Comparison of ENCODE assay signal across 8 cellular contexts in the genomic region with DNA sequence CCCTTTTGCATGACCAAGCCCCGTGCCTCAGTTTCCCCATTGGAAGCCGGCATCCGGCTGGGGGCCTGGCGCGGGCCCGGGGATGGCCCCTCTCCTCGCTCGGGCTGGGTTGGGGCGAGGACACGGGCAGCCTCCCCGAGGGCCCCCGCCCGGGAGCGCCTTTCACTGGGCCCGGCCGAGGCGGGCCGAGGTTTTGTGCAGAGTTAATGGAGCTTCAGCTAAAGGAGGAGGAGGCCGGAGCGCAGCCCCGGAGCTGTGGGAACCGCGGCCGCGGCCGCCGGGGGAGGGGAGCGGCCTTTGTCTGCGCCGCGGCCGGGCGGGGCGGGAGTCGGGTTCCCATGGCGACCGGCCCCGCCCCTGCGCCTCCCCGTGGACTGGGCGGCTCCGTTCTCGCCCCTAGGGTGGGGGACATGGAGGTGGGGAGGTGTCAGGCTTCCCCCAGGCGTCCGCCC. TPM values are rescaled to one million over a fixed set of nuclear protein-coding genes. Genes with fewer than 3 reads are reported as not detected.
A peak's percentile ranks its signal among the peaks of the same experiment; 100 is the strongest.
DNase-seq lines count a peak whose midpoint lies in the region; ATAC-seq, FAIRE-seq and TF ChIP-seq lines count a peak whose summit lies in the region.

No MANE protein-coding gene starts in this region.

- H3K4me3 ChIP-seq in A673 (ENCODE audit: low read depth, low read length, poor library complexity, severe bottlenecking) (peak overlapping the region; percentile 56), fibroblast of mammary gland (ENCODE audit: control insufficient read depth, low read depth, low read length) (peak overlapping the region; percentile 3), osteoblast (ENCODE audit: insufficient read depth, low read length) (peak overlapping the region; percentile 69)

- CTCF ChIA-PET in A673 (lab: Charles Lee): interaction anchor here (0.6 to 1.2 kb wide), 3 partner anchors 20 to 70 kb away, joined by 3 to 9 read pairs (median 5); no protein-coding TSS in a partner anchor

- 0 out of 2 replicates have a peak, but pooled peaks have one; percentile 10 for TF ChIP-seq CTCF in A673 (conservative IDR thresholded peaks at IDR 0.05; ENCODE audit: low read depth, low read length)
- no peak for TF ChIP-seq CTCF in fibroblast of mammary gland (conservative IDR thresholded peaks at IDR 0.05; ENCODE audit: control insufficient read depth, insufficient read depth, low read depth, low read length)
- peak; percentile 11 for TF ChIP-seq CTCF in osteoblast (IDR thresholded peaks at IDR 0.05; ENCODE audit: extremely low read depth, low read depth, low read length)

- peaks cover 37% of the 10 kb centered on the region for H4K20me1 ChIP-seq in osteoblast (ENCODE audit: insufficient read depth, low read length)

- peak; percentile 70 for FAIRE-seq in GM12891 (lab: Jason Lieb, UNC)

- intact Hi-C loops in A673 (cut with micrococcal nuclease; ENCODE audit: unreplicated experiment): loop anchor here (2.0 to 10.0 kb wide), 2 partner anchors 71 to 223 kb away; partner anchors contain the start of gene PPP6R2

- H3K27me3 ChIP-seq in A673 (replicated peaks; ENCODE audit: insufficient read depth, low read depth, low read length, poor library complexity): no peaks in the 10 kb centered on the region
- no peaks in the 10 kb centered on the region for H3K27me3 ChIP-seq in osteoblast (ENCODE audit: insufficient read depth, low read length)

- peak in 1 of 2 donors; percentile 24 for ATAC-seq in activated T-cell treated with anti-CD3 and anti-CD28 coated beads, Interleukin-2, amount 50 U/mL, for 4 hours
- ATAC-seq in GM21423 (IDR thresholded peaks at IDR 0.05; ENCODE audit: unreplicated experiment): no peak

- DNase-seq in A673 (ENCODE audit: low spot score) (peak; percentile 87), GM12891 (ENCODE audit: insufficient read length, low spot score) (peak; percentile 83), NCI-H526 (lab: John Stamatoyannopoulos, UW) (peak; percentile 16 to 83), fibroblast of mammary gland (ENCODE audit: low read depth) (peak; percentile 35), osteoblast (ENCODE audit: insufficient read length, low spot score, missing footprints) (peak; percentile 99), cortex of kidney (lab: John Stamatoyannopoulos, UW) (no peak)
- DNase-seq in activated T-cell treated with anti-CD3 and anti-CD28 coated beads, Interleukin-2, amount 50 U/mL, for 4 hours: peak; percentile 43

- H3K79me2 ChIP-seq in osteoblast (ENCODE audit: insufficient read depth, low read length): no peaks in the 10 kb centered on the region

- no peak overlapping the region for H2AFZ ChIP-seq in osteoblast (ENCODE audit: low read length)

- peak overlapping the region; percentile 71 for H3K27ac ChIP-seq in A673 (ENCODE audit: low read depth, low read length, poor library complexity, severe bottlenecking)
- H3K27ac ChIP-seq in osteoblast (ENCODE audit: low read depth, low read length): no peak overlapping the region

- H3K4me2 ChIP-seq in osteoblast (ENCODE audit: insufficient read depth, low read length): peak overlapping the region; percentile 64

- no peak overlapping the region for H3K4me3 Mint-ChIP-seq in activated T-cell treated with anti-CD3 and anti-CD28 coated beads, Interleukin-2, amount 50 U/mL, for 4 hours

- no peaks in the 10 kb centered on the region for H3K9me3 Mint-ChIP-seq in activated T-cell treated with anti-CD3 and anti-CD28 coated beads, Interleukin-2, amount 50 U/mL, for 4 hours

- H3K9me3 ChIP-seq in A673 (ENCODE audit: low read depth, low read length, poor library complexity, severe bottlenecking): no peaks in the 10 kb centered on the region
- H3K9me3 ChIP-seq in osteoblast (ENCODE audit: low read depth, low read length): no peaks in the 10 kb centered on the region

- H3K4me1 Mint-ChIP-seq in activated T-cell treated with anti-CD3 and anti-CD28 coated beads, Interleukin-2, amount 50 U/mL, for 4 hours (ENCODE audit: low read depth): peaks cover 14% of the 10 kb centered on the region

- TF ChIP-seq POLR2A in GM12891 (IDR thresholded peaks at IDR 0.05; ENCODE audit: low read depth, low read length): no peak

- H3K36me3 Mint-ChIP-seq in activated T-cell treated with anti-CD3 and anti-CD28 coated beads, Interleukin-2, amount 50 U/mL, for 4 hours (ENCODE audit: insufficient read depth): no peaks in the 10 kb centered on the region

- BruUV-seq in A673 (replicated peaks; lab: Mats Ljungman, UMichigan): no TSS peak

- POLR2A ChIA-PET in A673 (lab: Charles Lee; ENCODE audit: low non-redundant PET): no interaction called here

- H3K36me3 ChIP-seq in A673 (ENCODE audit: insufficient read depth, low read length, poor library complexity, severe bottlenecking): peaks cover 21% of the 10 kb centered on the region
- H3K36me3 ChIP-seq in osteoblast (ENCODE audit: insufficient read depth, low read length): peaks cover 22% of the 10 kb centered on the region

- H3K4me1 ChIP-seq in A673 (ENCODE audit: insufficient read depth, low read length, poor library complexity, severe bottlenecking): peaks cover 45% of the 10 kb centered on the region
- H3K4me1 ChIP-seq in osteoblast (ENCODE audit: insufficient read depth, low read length): peaks cover 11% of the 10 kb centered on the region

- H3K27me3 Mint-ChIP-seq in activated T-cell treated with anti-CD3 and anti-CD28 coated beads, Interleukin-2, amount 50 U/mL, for 4 hours (ENCODE audit: low read depth): peaks cover 2% of the 10 kb centered on the region

TF ChIP-seq in GM12891, 5 proteins besides CTCF, POLR2A, EP300 and RAD21:
- TF ChIP-seq TAF1 (IDR thresholded peaks at IDR 0.05; ENCODE audit: low read depth, low read length) (no peak), PAX5 (IDR thresholded peaks at IDR 0.05; ENCODE audit: insufficient read depth, low read length, severe bottlenecking) (no peak), SPI1 (IDR thresholded peaks at IDR 0.05; ENCODE audit: low read depth, low read length) (no peak), POU2F2 (IDR thresholded peaks at IDR 0.05; ENCODE audit: low read depth, low read length) (no peak), POLR2AphosphoS5 (IDR thresholded peaks at IDR 0.05; ENCODE audit: low read depth, low read length) (no peak)

RNA-seq across cellular contexts. Expression of gene MAPK11, which starts 1.4 kb away (rescaled TPM):
- total RNA-seq in A673 (2021) (5.4 and 10.4 TPM in 2 replicates), osteoblast (2.9 and 6.2 TPM in 2 replicates)
- 4.8 TPM for polyA plus RNA-seq in GM12891 (2012; ENCODE audit: low read depth, missing spikeins)
- total RNA-seq in activated T-cell treated with anti-CD3 and anti-CD28 coated beads, Interleukin-2, amount 50 U/mL, for 4 hours: 10 to 100 TPM in 1 of 3 donors, 1 to 10 TPM in 2; 9.4 to 10.1 (median 9.8) TPM

RNA-seq across cellular contexts. Expression of gene MAPK12, which starts 10.1 kb away (rescaled TPM):
- total RNA-seq in A673 (2021) (20.8 and 27.5 TPM in 2 replicates), osteoblast (24.8 and 34.0 TPM in 2 replicates)
- 11.3 TPM for polyA plus RNA-seq in GM12891 (2012; ENCODE audit: low read depth, missing spikeins)
- total RNA-seq in activated T-cell treated with anti-CD3 and anti-CD28 coated beads, Interleukin-2, amount 50 U/mL, for 4 hours: 1 to 10 TPM; 3.3 to 4.3 (median 3.9) TPM

RNA-seq across cellular contexts. Expression of gene HDAC10, which starts 20.5 kb away (rescaled TPM):
- 38.6 and 42.8 TPM in 2 replicates for total RNA-seq in A673 (2021)
- 32.6 TPM for polyA plus RNA-seq in GM12891 (2012; ENCODE audit: low read depth, missing spikeins)
- 10 to 100 TPM; 45.1 to 50.6 (median 48.2) TPM for total RNA-seq in activated T-cell treated with anti-CD3 and anti-CD28 coated beads, Interleukin-2, amount 50 U/mL, for 4 hours
- total RNA-seq in osteoblast: 19.2 and 20.6 TPM in 2 replicates

RNA-seq across cellular contexts. Expression of gene TUBGCP6, which starts 26.7 kb away (rescaled TPM):
- total RNA-seq in A673 (2021) (31.0 and 33.1 TPM in 2 replicates), osteoblast (26.5 and 28.2 TPM in 2 replicates)
- 25.2 TPM for polyA plus RNA-seq in GM12891 (2012; ENCODE audit: low read depth, missing spikeins)
- total RNA-seq in activated T-cell treated with anti-CD3 and anti-CD28 coated beads, Interleukin-2, amount 50 U/mL, for 4 hours: 10 to 100 TPM; 44.5 to 50.6 (median 48.3) TPM

RNA-seq across cellular contexts. Expression of gene PLXNB2, which starts 35.9 kb away (rescaled TPM):
- total RNA-seq in A673 (2021) (155 and 173 TPM in 2 replicates), osteoblast (166 and 209 TPM in 2 replicates)
- polyA plus RNA-seq in GM12891 (2012; ENCODE audit: low read depth, missing spikeins): 57.5 TPM
- total RNA-seq in activated T-cell treated with anti-CD3 and anti-CD28 coated beads, Interleukin-2, amount 50 U/mL, for 4 hours: 1 to 10 TPM; 4.0 to 4.8 (median 4.7) TPM

Comparison
In these comparisons a context has a peak if more than half of its experiments do, and no peak if none do; other contexts are left out.
1. H3K4me3 ChIP-seq: peak in every context shown above with its lines; median percentile 69 in osteoblast; 56 in A673; 3 in fibroblast of mammary gland.